Comparison of ENCODE assay signal across 20 cellular contexts in the genomic region with DNA sequence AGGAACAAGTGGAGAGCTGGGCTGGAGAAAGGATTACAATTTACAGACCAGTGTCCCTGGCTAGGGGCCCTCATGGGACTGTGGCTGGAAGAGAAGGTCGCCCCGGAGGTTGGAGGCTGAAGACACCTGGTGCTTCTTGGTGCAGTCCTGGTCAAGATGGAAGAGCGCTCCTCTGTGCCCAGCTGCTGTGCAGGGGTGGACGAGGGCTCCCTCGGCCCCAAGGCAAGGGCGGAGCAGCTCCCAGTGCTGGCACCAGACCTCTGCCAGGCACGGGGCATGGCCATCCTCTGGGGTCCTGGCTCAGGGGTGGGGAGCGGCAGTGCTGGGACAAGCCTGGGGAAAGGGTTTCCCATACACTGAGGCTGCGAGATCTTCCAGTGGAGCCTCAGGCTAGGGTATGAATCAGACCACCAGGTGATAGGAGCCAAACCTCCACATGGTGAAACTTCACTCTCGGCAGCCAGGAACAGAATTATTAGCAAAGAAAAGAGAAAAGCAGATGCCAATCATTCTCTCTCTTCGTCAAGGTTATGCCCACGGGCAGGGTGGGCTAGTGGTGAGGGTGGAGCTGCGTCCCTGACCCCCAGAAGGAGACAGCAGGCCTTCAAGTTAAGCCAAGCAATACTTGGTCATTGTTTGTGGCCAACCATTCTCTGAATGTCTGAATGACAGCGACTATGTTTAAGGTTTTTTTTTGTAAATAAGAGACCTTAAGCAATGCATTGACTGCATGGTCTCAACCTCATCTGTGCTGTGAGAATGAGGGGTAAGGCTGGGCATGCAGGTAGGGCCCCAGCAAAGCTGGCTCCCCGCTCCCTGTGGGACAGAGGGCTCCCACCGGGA.
"Had no signal": no experiment of that assay in that cellular context is flagged by ENCODE, and none has a peak within 500 bp of the region (broad histone marks: within the 10 kb centered on the region; RNA-seq: fewer than 3 reads in every experiment).

No MANE protein-coding gene starts in this region.

- H3K9me3 ChIP-seq: psoas muscle, tibial nerve, vagina had no signal

- H3K4me3 ChIP-seq: lung, psoas muscle, skin epidermis, tibial nerve, vagina had no signal

- ATAC-seq: activated naive CD8-positive, alpha-beta T cell treated with anti-CD3 and anti-CD28 coated beads, Interleukin-2, amount 50 U/mL, for 24 hours; left lobe of liver; psoas muscle had no signal

- H3K27ac ChIP-seq: psoas muscle, vagina had no signal

- H3K4me1 ChIP-seq: psoas muscle, vagina had no signal

- H3K27me3 ChIP-seq: tibial nerve, vagina had no signal

- DNase-seq: activated CD4-positive, CD25-positive, alpha-beta regulatory T cell treated with anti-CD3 and anti-CD28 coated beads, Interleukin-2, amount 50 U/mL, for 72 hours; activated CD8-positive, alpha-beta memory T cell treated with anti-CD3 and anti-CD28 coated beads for 24 hours; activated CD8-positive, alpha-beta memory T cell treated with anti-CD3 and anti-CD28 coated beads, Interleukin-2, amount 50 U/mL, for 48 hours; activated effector memory CD4-positive, alpha-beta T cell treated with Interleukin-2 at 50 U/mL for 16 hours; activated naive CD4-positive, alpha-beta T cell treated with anti-CD3 and anti-CD28 coated beads, Interleukin-2, amount 10 ng/mL, durations not matched to agents 7 days and 5 days; activated naive CD8-positive, alpha-beta T cell treated with anti-CD3 and anti-CD28 coated beads, Interleukin-2, amount 50 U/mL, for 24 hours; activated T-cell treated with anti-CD3 and anti-CD28 coated beads, Interleukin-2, amount 50 U/mL, for 48 hours; anterior cingulate cortex; effector CD8-positive, alpha-beta T cell; foreskin melanocyte; glutamatergic neuron; midbrain; right cardiac atrium; T-helper 1 cell had no signal
